3 cellular contexts compared by ENCODE assay signal in the genomic region with DNA sequence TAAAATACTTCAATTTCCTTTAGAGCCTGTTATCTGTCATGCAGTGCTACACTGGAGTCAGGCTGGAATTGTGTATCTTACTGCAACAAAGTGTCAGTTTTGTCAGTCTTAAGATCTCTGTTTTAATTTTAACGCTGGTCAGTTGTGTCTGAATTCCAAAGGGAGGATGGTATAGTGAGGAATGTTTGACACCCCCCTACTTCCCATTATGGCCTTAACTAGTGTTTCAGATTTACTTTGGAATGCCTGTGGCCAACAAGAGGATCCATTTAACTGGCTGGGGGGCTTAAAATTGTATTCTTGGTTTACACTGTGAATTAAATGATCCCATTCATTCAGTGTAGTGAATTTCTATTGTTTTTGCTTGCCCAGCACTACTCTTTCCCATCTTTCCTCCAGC.
TF ChIP-seq lines count a peak whose summit lies in the region.

No MANE protein-coding gene starts in this region.

TF ChIP-seq in IMR-90, 13 proteins besides CTCF, POLR2A, EP300 and RAD21:
- no peak for TF ChIP-seq RFX5 (IDR thresholded peaks at IDR 0.05; ENCODE audit: low read depth, low read length)
TF ChIP-seq in IMR-90: peak in this region for 0.

TF ChIP-seq in H1, 55 proteins besides CTCF, POLR2A, EP300 and RAD21:
- TF ChIP-seq YY1 (IDR thresholded peaks at IDR 0.05; ENCODE audit: low read depth, low read length) (no peak), CREB1 (IDR thresholded peaks at IDR 0.05) (no peak), BRCA1 (IDR thresholded peaks at IDR 0.05; ENCODE audit: low read depth, low read length) (no peak), HDAC2 (IDR thresholded peaks at IDR 0.05; ENCODE audit: borderline replicate concordance in 1 of 2, low read depth in 2 of 2, low read length in 2 of 2) (no peak), CEBPB (IDR thresholded peaks at IDR 0.05; ENCODE audit: low read depth, low read length) (no peak), POU5F1 (IDR thresholded peaks at IDR 0.05; ENCODE audit: low read depth, low read length) (no peak), CBX8 (IDR thresholded peaks at IDR 0.05; ENCODE audit: borderline replicate concordance, low read depth, low read length) (no peak), SIRT6 (IDR thresholded peaks at IDR 0.05; ENCODE audit: low read length) (no peak), RBBP5 (IDR thresholded peaks at IDR 0.05; ENCODE audit: borderline replicate concordance, low read depth, low read length) (no peak)
TF ChIP-seq in H1: peak in this region for 0.

TF ChIP-seq in GM23338, 12 proteins besides CTCF, POLR2A, EP300 and RAD21:
- no peak for TF ChIP-seq EZH2phosphoT487 (IDR thresholded peaks at IDR 0.05; ENCODE audit: unreplicated experiment)
- TF ChIP-seq REST (IDR thresholded peaks at IDR 0.05; ENCODE audit: unreplicated experiment), result no peak
- TF ChIP-seq ZNF462 (CRISPR knock-in tag; IDR thresholded peaks at IDR 0.05), result no peak
- TF ChIP-seq ZNF331 (CRISPR knock-in tag; IDR thresholded peaks at IDR 0.05; ENCODE audit: low read depth), result no peak
- TF ChIP-seq CREB1 (CRISPR knock-in tag; IDR thresholded peaks at IDR 0.05; ENCODE audit: low read depth), result no peak
- TF ChIP-seq POLR2AphosphoS5 (IDR thresholded peaks at IDR 0.05; ENCODE audit: low read depth), result no peak
- TF ChIP-seq STAT1 (IDR thresholded peaks at IDR 0.05; ENCODE audit: unreplicated experiment), result no peak
- TF ChIP-seq ZNF114 (CRISPR knock-in tag; IDR thresholded peaks at IDR 0.05), result no peak
- TF ChIP-seq JUNB (IDR thresholded peaks at IDR 0.05; ENCODE audit: unreplicated experiment), result no peak
- TF ChIP-seq NANOG (IDR thresholded peaks at IDR 0.05; ENCODE audit: borderline replicate concordance), result no peak
- TF ChIP-seq EZH2 (IDR thresholded peaks at IDR 0.05; ENCODE audit: low read depth, unreplicated experiment), result no peak
- no peak for TF ChIP-seq ETS1 (IDR thresholded peaks at IDR 0.05)
